In the genomic region with DNA sequence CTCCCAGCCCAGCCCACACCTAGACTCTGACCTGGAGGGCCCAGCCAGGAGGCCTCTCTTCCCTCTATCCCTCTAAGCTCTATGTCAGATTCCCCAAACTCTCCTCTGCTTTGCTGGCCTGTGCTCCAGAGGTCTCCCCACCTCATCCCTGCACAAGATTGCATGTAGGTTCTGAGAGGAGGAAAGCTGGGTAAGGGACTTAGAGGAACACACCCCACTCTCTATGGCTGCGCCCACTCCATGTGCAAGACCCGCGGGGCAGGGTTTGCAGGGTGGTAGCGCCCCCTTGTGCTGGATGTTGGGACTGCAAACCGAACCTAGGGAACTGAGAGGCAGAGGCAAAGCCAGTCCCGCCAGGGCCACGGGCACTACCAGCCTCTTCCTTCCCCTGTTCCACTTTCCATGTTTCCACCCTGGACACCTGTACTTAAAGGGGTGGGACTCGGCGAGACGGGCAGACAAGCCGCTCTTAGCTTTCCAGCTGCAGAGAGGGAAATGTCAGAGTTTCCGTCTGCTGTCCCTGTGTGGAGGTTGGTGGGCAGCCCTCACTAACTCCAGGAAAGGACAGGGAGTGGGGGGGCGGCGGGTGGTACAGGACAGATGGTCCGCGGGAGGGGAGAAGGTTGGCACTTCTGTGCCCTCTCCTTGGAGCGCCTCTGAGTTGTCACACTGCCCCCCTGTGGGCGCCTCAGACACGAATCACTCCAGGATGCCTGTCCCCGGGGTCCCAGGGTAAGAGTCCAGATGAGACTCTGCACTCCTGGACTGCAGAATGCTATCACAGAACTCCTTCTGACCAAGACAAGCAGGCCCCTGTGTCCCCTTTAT, we compare ENCODE assay signal across 8 cellular contexts. TPM values are rescaled to one million over a fixed set of nuclear protein-coding genes. Genes with fewer than 3 reads are reported as not detected.
A peak's percentile ranks its signal among the peaks of the same experiment; 100 is the strongest.
DNase-seq lines count a peak whose midpoint lies in the region; ATAC-seq lines count a peak whose summit lies in the region.

No MANE protein-coding gene starts in this region.

- H3K4me1 ChIP-seq in HUES64 (ENCODE audit: insufficient read depth, low read length) (peaks cover 18% of the 10 kb centered on the region), muscle layer of duodenum (ENCODE audit: control insufficient read depth in 1 of 2, insufficient read depth in 2 of 2, low read length in 2 of 2) (peaks cover 17 to 48% of the 10 kb centered on the region in 2 donors)

- H3K27me3 ChIP-seq in HUES64 (ENCODE audit: insufficient read depth, low read length) (no peaks in the 10 kb centered on the region), muscle layer of duodenum (ENCODE audit: low read depth, low read length) (no peaks in the 10 kb centered on the region)

- H3K9ac ChIP-seq in HUES64 (ENCODE audit: low read depth, low read length) = peak overlapping the region; percentile 58

- 7% methylated on average over 20 of the region's 20 CpGs for WGBS in HUES64

- peaks cover 14% of the 10 kb centered on the region for H3K27me3 Mint-ChIP-seq in activated T-cell treated with anti-CD3 and anti-CD28 coated beads, Interleukin-2, amount 50 U/mL, for 24 hours

- H3K4me3 ChIP-seq in HUES64 (ENCODE audit: low read length) = peak overlapping the region; percentile 52
- peak overlapping the region; percentile 34 to 60 for H3K4me3 ChIP-seq in muscle layer of duodenum (ENCODE audit: low read depth in 1 of 2, low read length in 2 of 2)

- DNase-seq in C1 segment of cervical spinal cord (lab: John Stamatoyannopoulos, UW) (peak in 13 of 14 donors; percentile 14 to 88 (median 71)), OCI-M1 (lab: John Stamatoyannopoulos, UW) (peak; percentile 90)
- peak; percentile 97 for DNase-seq in activated T-cell treated with anti-CD3 and anti-CD28 coated beads, Interleukin-2, amount 50 U/mL, for 24 hours
- peak; percentile 79 to 98 for DNase-seq in stimulated activated CD8-positive, alpha-beta memory T cell treated with anti-CD3 and anti-CD28 coated beads, Interleukin-4, amount 100 ng/mL, for 4 hours (ENCODE audit: low read depth in 2 of 2, low spot score in 1 of 2)

- no peaks in the 10 kb centered on the region for H3K36me3 ChIP-seq in HUES64 (ENCODE audit: insufficient read depth, low read length)
- H3K36me3 ChIP-seq in muscle layer of duodenum (ENCODE audit: control insufficient read depth in 1 of 2, insufficient read depth in 2 of 2, low read length in 2 of 2) = no peaks in the 10 kb centered on the region

- ATAC-seq in GM19438 (IDR thresholded peaks at IDR 0.05; ENCODE audit: low read depth, unreplicated experiment) (peak; percentile 75), esophagus mucosa (peak; percentile 76)

- H3K4me1 Mint-ChIP-seq in activated T-cell treated with anti-CD3 and anti-CD28 coated beads, Interleukin-2, amount 50 U/mL, for 24 hours (ENCODE audit: low read depth) = peaks cover 30% of the 10 kb centered on the region

- H3K27ac ChIP-seq in HUES64 (ENCODE audit: low read depth, low read length) (no peak overlapping the region), muscle layer of duodenum (ENCODE audit: low read length) (peak overlapping the region; percentile 63)

- no peaks in the 10 kb centered on the region for H3K36me3 Mint-ChIP-seq in activated T-cell treated with anti-CD3 and anti-CD28 coated beads, Interleukin-2, amount 50 U/mL, for 24 hours (ENCODE audit: low read depth)

- H3K4me3 Mint-ChIP-seq in activated T-cell treated with anti-CD3 and anti-CD28 coated beads, Interleukin-2, amount 50 U/mL, for 24 hours = peak overlapping the region; percentile 71

- peak overlapping the region; percentile 73 for H3K27ac Mint-ChIP-seq in activated T-cell treated with anti-CD3 and anti-CD28 coated beads, Interleukin-2, amount 50 U/mL, for 24 hours

- H3K9me3 ChIP-seq in HUES64 (ENCODE audit: insufficient read depth, low read depth, low read length) (0 out of 2 replicates have a peak, but pooled peaks cover 2% of the 10 kb centered on the region), muscle layer of duodenum (ENCODE audit: control insufficient read depth in 1 of 2, low read length in 2 of 2) (no peaks in the 10 kb centered on the region)

- no peaks in the 10 kb centered on the region for H3K9me3 Mint-ChIP-seq in activated T-cell treated with anti-CD3 and anti-CD28 coated beads, Interleukin-2, amount 50 U/mL, for 24 hours

RNA-seq across cellular contexts. Expression of gene MMP14, which starts 16.8 kb away (rescaled TPM):
- polyA plus RNA-seq in HUES64 (2013, experiment 1 of 2) = 34.2 TPM
- polyA plus RNA-seq in HUES64 (2013, experiment 2 of 2) = 40.1 TPM
- 109 TPM for total RNA-seq in esophagus mucosa

RNA-seq across cellular contexts. Expression of gene LRP10, which starts 18.4 kb away (rescaled TPM):
- 13.0 TPM for polyA plus RNA-seq in HUES64 (2013, experiment 1 of 2)
- 12.5 TPM for polyA plus RNA-seq in HUES64 (2013, experiment 2 of 2)
- 173 TPM for total RNA-seq in esophagus mucosa

RNA-seq across cellular contexts. Expression of gene MRPL52, which starts 23.5 kb away (rescaled TPM):
- 154 TPM for polyA plus RNA-seq in HUES64 (2013, experiment 1 of 2)
- 177 TPM for polyA plus RNA-seq in HUES64 (2013, experiment 2 of 2)
- total RNA-seq in esophagus mucosa = 103 TPM

RNA-seq across cellular contexts. Expression of gene REM2, which starts 29.9 kb away (rescaled TPM):
- 0.50 TPM for polyA plus RNA-seq in HUES64 (2013, experiment 1 of 2)
- 1.1 TPM for polyA plus RNA-seq in HUES64 (2013, experiment 2 of 2)
- total RNA-seq in esophagus mucosa = 0.32 TPM

RNA-seq across cellular contexts. Expression of gene SLC7A7, which starts 37.9 kb away (rescaled TPM):
- 3.2 TPM for polyA plus RNA-seq in HUES64 (2013, experiment 1 of 2)
- 4.9 TPM for polyA plus RNA-seq in HUES64 (2013, experiment 2 of 2)
- total RNA-seq in esophagus mucosa = 1.4 TPM
